37 cellular contexts compared by ENCODE assay signal in the genomic region with DNA sequence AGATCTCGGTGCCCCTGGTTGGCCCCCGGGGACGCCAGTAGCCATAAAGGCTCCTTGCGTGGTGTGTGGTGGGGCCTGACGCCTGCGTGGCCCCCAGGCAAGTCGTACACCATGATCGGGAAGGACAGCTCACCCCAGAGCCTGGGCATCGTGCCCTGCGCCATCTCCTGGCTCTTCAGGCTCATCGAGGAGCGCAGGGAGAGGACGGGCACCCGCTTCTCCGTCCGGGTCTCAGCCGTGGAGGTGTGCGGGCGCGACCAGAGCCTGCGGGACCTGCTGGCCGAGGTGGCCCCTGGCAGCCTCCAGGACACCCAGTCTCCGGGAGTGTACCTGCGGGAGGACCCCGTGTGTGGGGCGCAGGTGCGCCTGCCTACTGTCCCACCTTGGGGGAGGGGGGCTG. TPM values are rescaled to one million over a fixed set of nuclear protein-coding genes. Genes with fewer than 3 reads are reported as not detected.
"Had no signal": no experiment of that assay in that cellular context is flagged by ENCODE, and none has a peak within 500 bp of the region (broad histone marks: within the 10 kb centered on the region; RNA-seq: fewer than 3 reads in every experiment).

No MANE protein-coding gene starts in this region.

- H3K4me3 ChIP-seq: adrenal gland, body of pancreas had no signal

- DNase-seq: activated B cell treated with CpG ODN at 0.5 μM for 24 hours; activated CD4-positive, alpha-beta memory T cell treated with anti-CD3 and anti-CD28 coated beads for 36 hours; activated CD4-positive, alpha-beta T cell treated with anti-CD3 and anti-CD28 coated beads for 4 hours; activated CD4-positive, alpha-beta T cell treated with anti-CD3 and anti-CD28 coated beads, Interleukin-2, amount 10 ng/mL, durations not matched to agents 24 days and 14 days; activated CD4-positive, alpha-beta T cell treated with anti-CD3 and anti-CD28 coated beads, Interleukin-2, amount 50 U/mL, for 1 hour; activated CD4-positive, alpha-beta T cell treated with anti-CD3 and anti-CD28 coated beads, Interleukin-2, amount 50 U/mL, for 4 hours; activated CD4-positive, CD25-positive, alpha-beta regulatory T cell treated with anti-CD3 and anti-CD28 coated beads, Interleukin-2, amount 50 U/mL, for 72 hours; activated CD8-positive, alpha-beta memory T cell treated with anti-CD3 and anti-CD28 coated beads, Interleukin-2, amount 50 U/mL, for 4 hours; activated CD8-positive, alpha-beta T cell treated with anti-CD3 and anti-CD28 coated beads for 36 hours; activated effector memory CD4-positive, alpha-beta T cell treated with anti-CD3 and anti-CD28 coated beads, Interleukin-2, amount 50 U/mL, for 16 hours; activated gamma-delta T cell treated with Interleukin-2 at 50 U/mL for 16 hours; activated naive CD4-positive, alpha-beta T cell; activated naive CD4-positive, alpha-beta T cell treated with anti-CD3 and anti-CD28 coated beads for 36 hours; activated naive CD4-positive, alpha-beta T cell treated with anti-CD3 and anti-CD28 coated beads, Interleukin-2, amount 50 U/mL, for 16 hours; activated naive CD8-positive, alpha-beta T cell treated with anti-CD3 and anti-CD28 coated beads for 36 hours; activated T-cell treated with anti-CD3 and anti-CD28 coated beads for 4 hours; activated T-cell treated with anti-CD3 and anti-CD28 coated beads, Interleukin-2, amount 50 U/mL, for 1 hour; activated T-cell treated with anti-CD3 and anti-CD28 coated beads, Interleukin-2, amount 50 U/mL, for 4 hours; activated T-cell treated with anti-CD3 and anti-CD28 coated beads, Interleukin-2, amount 50 U/mL, for 72 hours; adrenal gland; amniotic stem cell; aorta; body of pancreas; brain microvascular endothelial cell; central memory CD4-positive, alpha-beta T cell; T-helper 1 cell; T-helper 2 cell; T-helper 9 cell had no signal

- H3K27me3 Mint-ChIP-seq: activated B cell treated with CpG ODN at 0.5 μM for 24 hours; activated CD4-positive, alpha-beta memory T cell treated with anti-CD3 and anti-CD28 coated beads for 36 hours; activated CD4-positive, alpha-beta T cell treated with anti-CD3 and anti-CD28 coated beads, Interleukin-2, amount 10 ng/mL, durations not matched to agents 24 days and 14 days; activated CD8-positive, alpha-beta T cell treated with anti-CD3 and anti-CD28 coated beads for 36 hours; activated naive CD8-positive, alpha-beta T cell treated with anti-CD3 and anti-CD28 coated beads for 36 hours; activated T-helper 17 cell treated with anti-CD3 and anti-CD28 coated beads, Interleukin-2, amount 50 U/mL, for 72 hours had no signal

- H3K9me3 ChIP-seq: adrenal gland, body of pancreas, breast epithelium had no signal

- FAIRE-seq: astrocyte, TTC549 had no signal

- H3K4me3 Mint-ChIP-seq: activated B cell treated with CpG ODN at 0.5 μM for 24 hours; activated CD4-positive, alpha-beta memory T cell treated with anti-CD3 and anti-CD28 coated beads for 36 hours; activated CD4-positive, alpha-beta T cell treated with anti-CD3 and anti-CD28 coated beads, Interleukin-2, amount 10 ng/mL, durations not matched to agents 24 days and 14 days; activated CD8-positive, alpha-beta T cell treated with anti-CD3 and anti-CD28 coated beads for 36 hours; activated naive CD4-positive, alpha-beta T cell treated with anti-CD3 and anti-CD28 coated beads for 36 hours; activated naive CD8-positive, alpha-beta T cell treated with anti-CD3 and anti-CD28 coated beads for 36 hours; activated T-cell treated with anti-CD3 and anti-CD28 coated beads, Interleukin-2, amount 50 U/mL, for 4 hours; activated T-cell treated with anti-CD3 and anti-CD28 coated beads, Interleukin-2, amount 50 U/mL, for 72 hours; activated T-helper 1 cell treated with anti-CD3 and anti-CD28 coated beads, Interleukin-12 subunit alpha, Interleukin-12 subunit beta, Interleukin-2, Interleukin-4 antibody, amounts not matched to agents 30 ng/mL and 10 ng/mL and 1 ng/mL, durations not matched to agents 14 hours and 24 hours and 36 hours; activated T-helper 17 cell treated with anti-CD3 and anti-CD28 coated beads, Interleukin-2, amount 50 U/mL, for 72 hours; T-helper 1 cell treated with Interleukin-12 subunit alpha and Interleukin-12 subunit beta and Interleukin-4 antibody, amounts not matched to agents 30 μg/mL and 1 μg/mL, for 36 hours; T-helper 2 cell treated with Interferon-gamma antibody and Interleukin-4, amounts not matched to agents 5 μg/mL and 100 μg/mL, for 36 hours had no signal

- H3K27ac Mint-ChIP-seq: activated B cell treated with CpG ODN at 0.5 μM for 24 hours; activated CD4-positive, alpha-beta memory T cell treated with anti-CD3 and anti-CD28 coated beads for 36 hours; activated CD4-positive, alpha-beta T cell treated with anti-CD3 and anti-CD28 coated beads, Interleukin-2, amount 10 ng/mL, durations not matched to agents 24 days and 14 days; activated CD8-positive, alpha-beta T cell treated with anti-CD3 and anti-CD28 coated beads for 36 hours; activated naive CD4-positive, alpha-beta T cell treated with anti-CD3 and anti-CD28 coated beads for 36 hours; activated naive CD4-positive, alpha-beta T cell treated with anti-CD3 and anti-CD28 coated beads, Interleukin-2, amount 50 U/mL, for 72 hours; activated naive CD8-positive, alpha-beta T cell treated with anti-CD3 and anti-CD28 coated beads for 36 hours; activated T-cell treated with anti-CD3 and anti-CD28 coated beads, Interleukin-2, amount 50 U/mL, for 72 hours; activated T-helper 1 cell treated with anti-CD3 and anti-CD28 coated beads, Interleukin-12 subunit alpha, Interleukin-12 subunit beta, Interleukin-2, Interleukin-4 antibody, amounts not matched to agents 30 ng/mL and 10 ng/mL and 1 ng/mL, durations not matched to agents 14 hours and 24 hours and 36 hours; activated T-helper 17 cell treated with anti-CD3 and anti-CD28 coated beads, Interleukin-2, amount 50 U/mL, for 72 hours; T-helper 1 cell treated with Interleukin-12 subunit alpha and Interleukin-12 subunit beta and Interleukin-4 antibody, amounts not matched to agents 30 μg/mL and 1 μg/mL, for 36 hours; T-helper 2 cell treated with Interferon-gamma antibody and Interleukin-4, amounts not matched to agents 5 μg/mL and 100 μg/mL, for 36 hours had no signal

- H3K4me1 Mint-ChIP-seq: activated B cell treated with CpG ODN at 0.5 μM for 24 hours; activated CD4-positive, alpha-beta T cell treated with anti-CD3 and anti-CD28 coated beads, Interleukin-2, amount 10 ng/mL, durations not matched to agents 24 days and 14 days; activated naive CD8-positive, alpha-beta T cell treated with anti-CD3 and anti-CD28 coated beads for 36 hours; activated T-helper 17 cell treated with anti-CD3 and anti-CD28 coated beads, Interleukin-2, amount 50 U/mL, for 72 hours had no signal

- H3K36me3 Mint-ChIP-seq: activated CD4-positive, alpha-beta memory T cell treated with anti-CD3 and anti-CD28 coated beads for 36 hours; activated naive CD4-positive, alpha-beta T cell treated with anti-CD3 and anti-CD28 coated beads, Interleukin-2, amount 50 U/mL, for 72 hours; activated naive CD8-positive, alpha-beta T cell treated with anti-CD3 and anti-CD28 coated beads for 36 hours had no signal

- H3K27me3 ChIP-seq: adrenal gland, body of pancreas, brain microvascular endothelial cell had no signal

- H3K9me3 Mint-ChIP-seq: activated B cell treated with CpG ODN at 0.5 μM for 24 hours; activated CD4-positive, alpha-beta memory T cell treated with anti-CD3 and anti-CD28 coated beads for 36 hours; activated CD4-positive, alpha-beta T cell treated with anti-CD3 and anti-CD28 coated beads, Interleukin-2, amount 10 ng/mL, durations not matched to agents 24 days and 14 days; activated CD8-positive, alpha-beta T cell treated with anti-CD3 and anti-CD28 coated beads for 36 hours; activated naive CD4-positive, alpha-beta T cell treated with anti-CD3 and anti-CD28 coated beads for 36 hours; activated naive CD4-positive, alpha-beta T cell treated with anti-CD3 and anti-CD28 coated beads, Interleukin-2, amount 50 U/mL, for 72 hours; activated naive CD8-positive, alpha-beta T cell treated with anti-CD3 and anti-CD28 coated beads for 36 hours; activated T-cell treated with anti-CD3 and anti-CD28 coated beads, Interleukin-2, amount 50 U/mL, for 4 hours; activated T-cell treated with anti-CD3 and anti-CD28 coated beads, Interleukin-2, amount 50 U/mL, for 72 hours; activated T-helper 1 cell treated with anti-CD3 and anti-CD28 coated beads, Interleukin-12 subunit alpha, Interleukin-12 subunit beta, Interleukin-2, Interleukin-4 antibody, amounts not matched to agents 30 ng/mL and 10 ng/mL and 1 ng/mL, durations not matched to agents 14 hours and 24 hours and 36 hours; activated T-helper 17 cell treated with anti-CD3 and anti-CD28 coated beads, Interleukin-2, amount 50 U/mL, for 72 hours; T-helper 1 cell treated with Interleukin-12 subunit alpha and Interleukin-12 subunit beta and Interleukin-4 antibody, amounts not matched to agents 30 μg/mL and 1 μg/mL, for 36 hours; T-helper 2 cell treated with Interferon-gamma antibody and Interleukin-4, amounts not matched to agents 5 μg/mL and 100 μg/mL, for 36 hours had no signal

- H3K27ac ChIP-seq: adrenal gland, brain microvascular endothelial cell, breast epithelium, VCaP had no signal

- H3K4me1 ChIP-seq: adrenal gland, breast epithelium had no signal

- H3K36me3 ChIP-seq: brain microvascular endothelial cell, breast epithelium had no signal

RNA-seq across cellular contexts. Expression of a gene that starts 34.5 kb away (rescaled TPM):
- total RNA-seq: activated B cell treated with CpG ODN at 0.5 μM for 24 hours had no signal
